In genomic region chr3:141986548-141987107, GRCh38 we compare ENCODE assay signal across 20 cellular contexts.
A peak's percentile ranks its signal among the peaks of the same experiment; 100 is the strongest.
DNase-seq lines count a peak whose midpoint lies in the region; ATAC-seq, FAIRE-seq and TF ChIP-seq lines count a peak whose summit lies in the region.
"Had no signal": no experiment of that assay in that cellular context is flagged by ENCODE, and none has a peak within 500 bp of the region (broad histone marks: within the 10 kb centered on the region; RNA-seq: fewer than 3 reads in every experiment).

No MANE protein-coding gene starts in this region.

- DNase-seq in HepG2 (ENCODE audit: low spot score), result no peak
- no peak for DNase-seq in right lobe of liver
- DNase-seq in OCI-LY7 (ENCODE audit: low spot score), result no peak
- no peak for DNase-seq in WTC11 (ENCODE audit: low spot score)
- DNase-seq in GM03348 (ENCODE audit: low spot score), result no peak
- DNase-seq: ACHN; BE2C; C1 segment of cervical spinal cord; CD4-positive, CD25-positive, alpha-beta regulatory T cell; CD8-positive, alpha-beta memory T cell; COR-L47; DMS 273 treated with DMSO at 0.1 percent for 48 hours; DMS53; DND-41; EL; GOT3; H9 had no signal

- intact Hi-C loops in HepG2 (cut with micrococcal nuclease; ENCODE audit: unreplicated experiment), result no loop called here
- intact Hi-C loops in right lobe of liver (cut with DNase I), result no loop called here
- intact Hi-C loops in OCI-LY7 (cut with micrococcal nuclease; ENCODE audit: unreplicated experiment), result no loop called here

- H3K4me1 Mint-ChIP-seq in brain (peaks cover 5% of the 10 kb centered on the region), WTC11 (0 out of 2 replicates have a peak, but pooled peaks cover 3% of the 10 kb centered on the region)

- CTCF ChIA-PET in HepG2 (lab: Yijun Ruan, JAX; ENCODE audit: low intra/inter-chr PET ratio, low total read pairs), result no interaction called here
- CTCF ChIA-PET in OCI-LY7 (lab: Charles Lee; ENCODE audit: unreplicated experiment), result no interaction called here
- CTCF ChIA-PET in WTC11 (lab: Charles Lee), result no interaction called here

- BruUV-seq in HepG2 (replicated peaks; lab: Mats Ljungman, UMichigan) (TSS peak; percentile 29), OCI-LY7 (replicated peaks; lab: Mats Ljungman, UMichigan) (TSS peak; percentile 25)

- H3K9me2 ChIP-seq in OCI-LY7 (ENCODE audit: insufficient read depth, low read length), result no peaks in the 10 kb centered on the region

- in situ Hi-C loops in HepG2 (cut with HindIII; ENCODE audit: extremely low pct_ligation_motif_present, low pct_unique_long_range_greater_than_20kb), result no loop called here

- no peak for TF ChIP-seq CTCF in HepG2 (CRISPR knock-in tag; IDR thresholded peaks at IDR 0.05)
- TF ChIP-seq CTCF in right lobe of liver (IDR thresholded peaks at IDR 0.05), result no peak
- TF ChIP-seq CTCF in OCI-LY7 (conservative IDR thresholded peaks at IDR 0.05; ENCODE audit: low read length), result no peak
- no peak for TF ChIP-seq CTCF in brain (conservative IDR thresholded peaks at IDR 0.05)
- TF ChIP-seq CTCF in WTC11 (IDR thresholded peaks at IDR 0.05), result no peak

- 69% methylated on average over 2 of the region's 2 CpGs for WGBS in HepG2 (ENCODE audit: low lambda C conversion rate)
- WGBS in right lobe of liver (ENCODE audit: insufficient coverage, low coverage, low lambda C conversion rate, missing lambda C conversion rate), result 70% methylated on average over 2 of the region's 2 CpGs

- no peak overlapping the region for H3K4me2 ChIP-seq in HepG2 (ENCODE audit: low read depth, low read length)
- no peak overlapping the region for H3K4me2 ChIP-seq in OCI-LY7 (ENCODE audit: low read length)

- no peaks in the 10 kb centered on the region for H3K36me3 ChIP-seq in HepG2 (replicated peaks in 1 of 2; ENCODE audit: control insufficient read depth in 1 of 2, insufficient read depth in 2 of 2, low read length in 2 of 2)
- no peaks in the 10 kb centered on the region for H3K36me3 ChIP-seq in right lobe of liver
- H3K36me3 ChIP-seq in OCI-LY7 (ENCODE audit: insufficient read depth, low read length), result peaks cover 90% of the 10 kb centered on the region
- H3K36me3 ChIP-seq: BE2C had no signal

- H3K9me3 ChIP-seq in HepG2 (ENCODE audit: low read length) (no peaks in the 10 kb centered on the region), right lobe of liver (no peaks in the 10 kb centered on the region), OCI-LY7 (ENCODE audit: low read length) (0 out of 2 replicates have a peak, but pooled peaks cover 4% of the 10 kb centered on the region)
- H3K9me3 ChIP-seq: BE2C had no signal

- peak overlapping the region in 3 of 5 experiments; percentile 29 to 86 (median 48) for H3K27ac Mint-ChIP-seq in brain
- no peak overlapping the region for H3K27ac Mint-ChIP-seq in WTC11
- H3K27ac Mint-ChIP-seq: CD4-positive, CD25-positive, alpha-beta regulatory T cell had no signal

- TF ChIP-seq POLR2A in HepG2 (IDR thresholded peaks at IDR 0.05; ENCODE audit: insufficient read depth in 1 of 2, low read depth in 2 of 2, low read length in 2 of 2) (no peak), right lobe of liver (IDR thresholded peaks at IDR 0.05) (no peak)

- H3K36me3 Mint-ChIP-seq in brain (peaks cover 44% of the 10 kb centered on the region), WTC11 (peaks cover 7% of the 10 kb centered on the region; the same call in 1 of the 2 replicates)

- no peak for TF ChIP-seq RAD21 in HepG2 (CRISPR knock-in tag; IDR thresholded peaks at IDR 0.05)

- POLR2A ChIA-PET in HepG2 (lab: Yijun Ruan, JAX), result no interaction called here
- POLR2A ChIA-PET in OCI-LY7 (lab: Charles Lee), result interaction anchor here (0.9 kb wide), 1 partner anchor 13 kb away, joined by 5 read pairs; no protein-coding TSS in a partner anchor
- POLR2A ChIA-PET in WTC11 (lab: Charles Lee), result no interaction called here

- no peak overlapping the region for H3K27ac ChIP-seq in HepG2 (ENCODE audit: extremely low read length, insufficient read depth, low read length)
- no peak overlapping the region for H3K27ac ChIP-seq in right lobe of liver
- H3K27ac ChIP-seq in OCI-LY7 (ENCODE audit: low read depth, low read length, poor library complexity, severe bottlenecking), result no peak overlapping the region

- H2AFZ ChIP-seq in HepG2 (ENCODE audit: low read length) (no peak overlapping the region), OCI-LY7 (ENCODE audit: low read length) (no peak overlapping the region)

- H3K27me3 ChIP-seq in HepG2 (ENCODE audit: control insufficient read depth in 1 of 2, insufficient read depth in 2 of 2, low read length in 2 of 2) (no peaks in the 10 kb centered on the region), right lobe of liver (no peaks in the 10 kb centered on the region)
- H3K27me3 ChIP-seq: BE2C had no signal

- ATAC-seq in HepG2 (no peak), right lobe of liver (no peak), WTC11 (no peak), HG02759 (IDR thresholded peaks at IDR 0.05; ENCODE audit: unreplicated experiment) (no peak)

- no peaks in the 10 kb centered on the region for H3K9me3 Mint-ChIP-seq in brain
- H3K9me3 Mint-ChIP-seq in WTC11, result no peaks in the 10 kb centered on the region
- H3K9me3 Mint-ChIP-seq: CD4-positive, CD25-positive, alpha-beta regulatory T cell; CD8-positive, alpha-beta memory T cell; H9 had no signal

- H3K4me1 ChIP-seq in HepG2 (ENCODE audit: insufficient read depth, low read length) (no peaks in the 10 kb centered on the region), right lobe of liver (no peaks in the 10 kb centered on the region), OCI-LY7 (ENCODE audit: insufficient read depth, low read length, poor library complexity, severe bottlenecking) (no peaks in the 10 kb centered on the region)
- H3K4me1 ChIP-seq: BE2C had no signal

- TF ChIP-seq EP300 in HepG2 (IDR thresholded peaks at IDR 0.05; ENCODE audit: low read depth in 2 of 2, low read length in 2 of 2) (no peak), HepG2 (CRISPR knock-in tag; IDR thresholded peaks at IDR 0.05; ENCODE audit: borderline replicate concordance) (no peak)

- FAIRE-seq in HepG2 (lab: Jason Lieb, UNC), result no peak
- FAIRE-seq: GM12892 had no signal

- H3K4me3 ChIP-seq in HepG2 (replicated peaks in 1 of 3; ENCODE audit: insufficient read depth in 1 of 3, low read depth in 2 of 3, low read length in 3 of 3) (no peak overlapping the region), right lobe of liver (no peak overlapping the region), OCI-LY7 (ENCODE audit: low read depth, low read length, poor library complexity, severe bottlenecking) (no peak overlapping the region)

- no peak overlapping the region for H3K9ac ChIP-seq in HepG2 (ENCODE audit: insufficient read depth, low read depth, low read length)

- H3K4me3 Mint-ChIP-seq in brain (peak overlapping the region in 1 of 5 experiments; percentile 45), WTC11 (no peak overlapping the region)
- H3K4me3 Mint-ChIP-seq: CD4-positive, CD25-positive, alpha-beta regulatory T cell; CD8-positive, alpha-beta memory T cell; H9 had no signal

- H4K20me1 ChIP-seq in HepG2 (ENCODE audit: insufficient read depth, low read length), result no peaks in the 10 kb centered on the region
- no peaks in the 10 kb centered on the region for H4K20me1 ChIP-seq in OCI-LY7 (ENCODE audit: insufficient read depth, low read length)

- H3K79me2 ChIP-seq in HepG2 (ENCODE audit: insufficient read depth, low read length) (no peaks in the 10 kb centered on the region), OCI-LY7 (ENCODE audit: insufficient read depth, low read depth, low read length) (no peaks in the 10 kb centered on the region)

- H3K27me3 Mint-ChIP-seq in brain, result no peaks in the 10 kb centered on the region
- H3K27me3 Mint-ChIP-seq in WTC11 (ENCODE audit: low read depth), result no peaks in the 10 kb centered on the region
- H3K27me3 Mint-ChIP-seq: CD4-positive, CD25-positive, alpha-beta regulatory T cell; CD8-positive, alpha-beta memory T cell had no signal

TF ChIP-seq in HepG2, 621 proteins besides CTCF, POLR2A, EP300 and RAD21:
- TF ChIP-seq ZNF589 (CRISPR knock-in tag; conservative IDR thresholded peaks at IDR 0.05) (no peak), MAFK (conservative IDR thresholded peaks at IDR 0.05 in 1 of 2, IDR thresholded peaks at IDR 0.05 in 1 of 2; ENCODE audit: low read length in 2 of 2) (peak; percentile 24 to 53; a peak in 3 of 4 replicates)

TF ChIP-seq in WTC11, 78 proteins besides CTCF, POLR2A, EP300 and RAD21:
- TF ChIP-seq NFE2L1 (CRISPR knock-in tag; IDR thresholded peaks at IDR 0.05) (no peak), OVOL2 (CRISPR knock-in tag; IDR thresholded peaks at IDR 0.05; ENCODE audit: borderline replicate concordance) (no peak), SMAD4 (CRISPR knock-in tag; IDR thresholded peaks at IDR 0.05) (no peak)
TF ChIP-seq in WTC11: peak in this region for 0.
